16 cellular contexts compared by ENCODE assay signal in genomic region chr3:34864011-34864410, GRCh38.
DNase-seq lines count a peak whose midpoint lies in the region; ATAC-seq, FAIRE-seq and TF ChIP-seq lines count a peak whose summit lies in the region.
"Had no signal": no experiment of that assay in that cellular context is flagged by ENCODE, and none has a peak within 500 bp of the region (broad histone marks: within the 10 kb centered on the region; RNA-seq: fewer than 3 reads in every experiment).

No MANE protein-coding gene starts in this region.

- no peak for TF ChIP-seq CTCF in bronchial epithelial cell (IDR thresholded peaks at IDR 0.05; ENCODE audit: insufficient read depth, low read length, severe bottlenecking)

- H2AFZ ChIP-seq in mesenchymal stem cell (ENCODE audit: low read depth, low read length), result no peak overlapping the region

- no peak overlapping the region for H2AK5ac ChIP-seq in mesenchymal stem cell (ENCODE audit: low read length, severe bottlenecking)

- no peak overlapping the region for H3K23ac ChIP-seq in mesenchymal stem cell (ENCODE audit: low read length in 2 of 2)

- no peak overlapping the region for H3K4me2 ChIP-seq in mesenchymal stem cell (ENCODE audit: low read length, poor library complexity, severe bottlenecking)

- H2BK5ac ChIP-seq in mesenchymal stem cell (ENCODE audit: low read depth, low read length, poor library complexity, severe bottlenecking), result no peak overlapping the region

- no peaks in the 10 kb centered on the region for H3K9me3 ChIP-seq in mesenchymal stem cell (ENCODE audit: control insufficient read depth, low read length)
- H3K9me3 ChIP-seq: BE2C, MG63, Peyer's patch had no signal

- no peak overlapping the region for H2BK120ac ChIP-seq in mesenchymal stem cell (ENCODE audit: low read depth, low read length)

- no peak overlapping the region for H2BK15ac ChIP-seq in mesenchymal stem cell (ENCODE audit: low read depth, poor library complexity, severe bottlenecking)

- no peak for TF ChIP-seq POLR2A in H54 (IDR thresholded peaks at IDR 0.05; ENCODE audit: low read depth, low read length)

- no peak overlapping the region for H3K9ac ChIP-seq in mesenchymal stem cell (ENCODE audit: low read length)

- no peak overlapping the region for H4K8ac ChIP-seq in mesenchymal stem cell (ENCODE audit: low read length)

- H3K4me1 ChIP-seq in mesenchymal stem cell (ENCODE audit: control insufficient read depth, insufficient read depth, low read depth, low read length), result no peaks in the 10 kb centered on the region
- H3K4me1 ChIP-seq: BE2C, Peyer's patch had no signal

- H3K27me3 ChIP-seq in bronchial epithelial cell (ENCODE audit: control insufficient read depth, insufficient read depth, low read length) (no peaks in the 10 kb centered on the region), mesenchymal stem cell (ENCODE audit: control insufficient read depth in 1 of 2, insufficient read depth in 1 of 2, low read length in 2 of 2) (no peaks in the 10 kb centered on the region)
- H3K27me3 ChIP-seq: BE2C, MG63, Peyer's patch had no signal

- H3K79me1 ChIP-seq in mesenchymal stem cell (replicated peaks; ENCODE audit: low read length, poor library complexity, severe bottlenecking), result no peaks in the 10 kb centered on the region

- H3K4me3 ChIP-seq in bronchial epithelial cell (ENCODE audit: low read depth, low read length), result no peak overlapping the region
- no peak overlapping the region for H3K4me3 ChIP-seq in mesenchymal stem cell (ENCODE audit: insufficient read depth in 1 of 2, low read depth in 1 of 2, low read length in 2 of 2)
- H3K4me3 ChIP-seq: MG63, Peyer's patch had no signal

- ATAC-seq in HG03196 (IDR thresholded peaks at IDR 0.05; ENCODE audit: unreplicated experiment) (no peak), GM19023 (IDR thresholded peaks at IDR 0.05; ENCODE audit: unreplicated experiment) (no peak)

- H3K27ac ChIP-seq in mesenchymal stem cell (ENCODE audit: low read length, poor library complexity, severe bottlenecking), result peak overlapping the region; percentile 32
- H3K27ac ChIP-seq: HL-60, Peyer's patch had no signal

- no peak overlapping the region for H3K18ac ChIP-seq in mesenchymal stem cell (ENCODE audit: low read depth in 1 of 2, low read length in 2 of 2)

- H3K14ac ChIP-seq in mesenchymal stem cell (ENCODE audit: low read length in 2 of 2), result no peak overlapping the region

- H4K91ac ChIP-seq in mesenchymal stem cell (ENCODE audit: low read length), result no peak overlapping the region

- no peak overlapping the region for H2BK12ac ChIP-seq in mesenchymal stem cell (ENCODE audit: low read length in 2 of 2)

- no peak for DNase-seq in H54 (ENCODE audit: insufficient read length, low spot score)
- peak; percentile 19 for DNase-seq in RCC 7860 (ENCODE audit: low spot score)
- peak; percentile 21 for DNase-seq in bronchial epithelial cell (ENCODE audit: low read depth)
- DNase-seq in mesenchymal stem cell, result no peak
- DNase-seq in stimulated activated naive CD4-positive, alpha-beta T cell treated with Interleukin-2 at 50 U/mL for 16 hours (lab: John Stamatoyannopoulos, UW), result no peak
- no peak for DNase-seq in GM03348 (ENCODE audit: low spot score)
- DNase-seq: BE2C; CD8-positive, alpha-beta memory T cell; MG63; NCI-H1105 treated with DMSO at 0.1 percent for 48 hours; NCI-H187; Peyer's patch; SHP77 treated with DMSO at 0.1 percent for 48 hours had no signal

- FAIRE-seq in H54 (lab: Jason Lieb, UNC), result peak; percentile 20
- FAIRE-seq in RCC 7860 (lab: Jason Lieb, UNC), result no peak
- no peak for FAIRE-seq in bronchial epithelial cell (lab: Jason Lieb, UNC)

- no peaks in the 10 kb centered on the region for H3K36me3 ChIP-seq in bronchial epithelial cell (ENCODE audit: control insufficient read depth, insufficient read depth, low read length)
- no peaks in the 10 kb centered on the region for H3K36me3 ChIP-seq in mesenchymal stem cell (ENCODE audit: control insufficient read depth in 1 of 2, insufficient read depth in 2 of 2, low read depth in 1 of 2, low read length in 2 of 2)
- H3K36me3 ChIP-seq: BE2C, MG63, Peyer's patch had no signal

- no peak overlapping the region for H3K4ac ChIP-seq in mesenchymal stem cell (ENCODE audit: low read depth in 1 of 2, low read length in 2 of 2)

- WGBS in mesenchymal stem cell, result 80% methylated on average over 2 of the region's 3 CpGs

Comparison
In these comparisons a context has a peak if more than half of its experiments do, and no peak if none do; other contexts are left out.
1. DNase-seq: peak in RCC 7860 (single experiment) and bronchial epithelial cell (single experiment); none in H54 (single experiment), mesenchymal stem cell (single experiment), stimulated activated naive CD4-positive, alpha-beta T cell treated with Interleukin-2 at 50 U/mL for 16 hours (single experiment) and GM03348 (single experiment).